Comparison of ENCODE assay signal across 14 cellular contexts in genomic region chr5:14266171-14266570, GRCh38.
DNase-seq lines count a peak whose midpoint lies in the region; ATAC-seq, FAIRE-seq and TF ChIP-seq lines count a peak whose summit lies in the region.
"Had no signal": no experiment of that assay in that cellular context is flagged by ENCODE, and none has a peak within 500 bp of the region (broad histone marks: within the 10 kb centered on the region; RNA-seq: fewer than 3 reads in every experiment).

No MANE protein-coding gene starts in this region.

- no peaks in the 10 kb centered on the region for H4K20me1 ChIP-seq in GM23338 (replicated peaks; ENCODE audit: insufficient read depth)

- H3K79me2 ChIP-seq in GM23338 (replicated peaks; ENCODE audit: insufficient read depth) (peaks cover 84% of the 10 kb centered on the region), trophoblast cell (ENCODE audit: control insufficient read depth, insufficient read depth, low read length, poor library complexity) (peaks cover 10% of the 10 kb centered on the region)

- ATAC-seq in GM23338 = no peak
- no peak for ATAC-seq in activated CD4-positive, CD25-positive, alpha-beta regulatory T cell treated with anti-CD3 and anti-CD28 coated beads, Interleukin-2, amount 50 U/mL, for 24 hours
- ATAC-seq: left lung had no signal

- H3K4me3 Mint-ChIP-seq in GM23338 = no peak overlapping the region
- no peak overlapping the region for H3K4me3 Mint-ChIP-seq in activated T-helper 2 cell treated with anti-CD3 and anti-CD28 coated beads, Interferon-gamma antibody, Interleukin-2, Interleukin-4, amounts not matched to agents 10 μg/mL and 5 μg/mL and 100 μg/mL, durations not matched to agents 14 hours and 24 hours and 36 hours (ENCODE audit: low read depth)
- H3K4me3 Mint-ChIP-seq: T-helper 1 cell treated with Interleukin-12 subunit alpha and Interleukin-12 subunit beta and Interleukin-4 antibody, amounts not matched to agents 30 μg/mL and 1 μg/mL, for 36 hours had no signal

- H3K27me3 ChIP-seq in GM23338 (ENCODE audit: insufficient read depth) (no peaks in the 10 kb centered on the region), esophagus muscularis mucosa (no peaks in the 10 kb centered on the region), trophoblast cell (ENCODE audit: insufficient read depth, low read length) (no peaks in the 10 kb centered on the region)
- H3K27me3 ChIP-seq: left lung had no signal

- H3K4me1 Mint-ChIP-seq in GM23338 = peaks cover 71% of the 10 kb centered on the region
- H3K4me1 Mint-ChIP-seq in activated T-helper 2 cell treated with anti-CD3 and anti-CD28 coated beads, Interferon-gamma antibody, Interleukin-2, Interleukin-4, amounts not matched to agents 10 μg/mL and 5 μg/mL and 100 μg/mL, durations not matched to agents 14 hours and 24 hours and 36 hours (ENCODE audit: low read depth) = peaks cover 13% of the 10 kb centered on the region

- peaks cover 23% of the 10 kb centered on the region for H3K79me1 ChIP-seq in trophoblast cell (ENCODE audit: low read length)

- H3K36me3 Mint-ChIP-seq in GM23338 (ENCODE audit: low read depth) = no peaks in the 10 kb centered on the region
- H3K36me3 Mint-ChIP-seq in activated T-helper 2 cell treated with anti-CD3 and anti-CD28 coated beads, Interferon-gamma antibody, Interleukin-2, Interleukin-4, amounts not matched to agents 10 μg/mL and 5 μg/mL and 100 μg/mL, durations not matched to agents 14 hours and 24 hours and 36 hours (ENCODE audit: low read depth) = no peaks in the 10 kb centered on the region

- 77% methylated on average over 4 of the region's 4 CpGs for WGBS in esophagus muscularis mucosa
- WGBS in trophoblast cell (ENCODE audit: extremely low coverage, insufficient coverage, insufficient read length) = no CpG with 5 or more reads among the region's 4 CpGs

- H3F3A ChIP-seq in GM23338 (replicated peaks; ENCODE audit: low read depth) = peaks cover 5% of the 10 kb centered on the region; the same call in 1 of the 2 replicates

- H3K9me3 Mint-ChIP-seq in GM23338 = no peaks in the 10 kb centered on the region
- no peaks in the 10 kb centered on the region for H3K9me3 Mint-ChIP-seq in activated T-helper 2 cell treated with anti-CD3 and anti-CD28 coated beads, Interferon-gamma antibody, Interleukin-2, Interleukin-4, amounts not matched to agents 10 μg/mL and 5 μg/mL and 100 μg/mL, durations not matched to agents 14 hours and 24 hours and 36 hours
- H3K9me3 Mint-ChIP-seq: T-helper 1 cell treated with Interleukin-12 subunit alpha and Interleukin-12 subunit beta and Interleukin-4 antibody, amounts not matched to agents 30 μg/mL and 1 μg/mL, for 36 hours had no signal

- H2AFZ ChIP-seq in GM23338 (no peak overlapping the region), trophoblast cell (ENCODE audit: insufficient read depth, low read length, poor library complexity) (no peak overlapping the region)

- H4K8ac ChIP-seq in trophoblast cell (ENCODE audit: low read depth, low read length) = peak overlapping the region; percentile 71

- peaks cover 10% of the 10 kb centered on the region for H3K27me3 Mint-ChIP-seq in GM23338 (ENCODE audit: insufficient read depth, low read depth, poor library complexity)
- peaks cover 27% of the 10 kb centered on the region for H3K27me3 Mint-ChIP-seq in activated T-helper 2 cell treated with anti-CD3 and anti-CD28 coated beads, Interferon-gamma antibody, Interleukin-2, Interleukin-4, amounts not matched to agents 10 μg/mL and 5 μg/mL and 100 μg/mL, durations not matched to agents 14 hours and 24 hours and 36 hours (ENCODE audit: low read depth)

- H3K23ac ChIP-seq in trophoblast cell (ENCODE audit: low read length) = no peak overlapping the region

- no peak overlapping the region for H3K27ac Mint-ChIP-seq in GM23338
- H3K27ac Mint-ChIP-seq in activated T-helper 2 cell treated with anti-CD3 and anti-CD28 coated beads, Interferon-gamma antibody, Interleukin-2, Interleukin-4, amounts not matched to agents 10 μg/mL and 5 μg/mL and 100 μg/mL, durations not matched to agents 14 hours and 24 hours and 36 hours = no peak overlapping the region
- H3K27ac Mint-ChIP-seq: T-helper 1 cell treated with Interleukin-12 subunit alpha and Interleukin-12 subunit beta and Interleukin-4 antibody, amounts not matched to agents 30 μg/mL and 1 μg/mL, for 36 hours had no signal

- peak overlapping the region; percentile 91 for H3K4ac ChIP-seq in trophoblast cell (ENCODE audit: low read depth, low read length)

- no peaks in the 10 kb centered on the region for H3K9me2 ChIP-seq in GM23338 (ENCODE audit: insufficient read depth)

- peak overlapping the region; percentile 99 for H2BK120ac ChIP-seq in trophoblast cell (ENCODE audit: insufficient read depth, low read length, poor library complexity)

- H3K27ac ChIP-seq in GM23338 (ENCODE audit: low read depth) = peak overlapping the region; percentile 16; the same call in 1 of the 2 replicates
- peak overlapping the region; percentile 40 to 73 (median 67) for H3K27ac ChIP-seq in esophagus muscularis mucosa (replicated peaks in 1 of 4)
- H3K27ac ChIP-seq in trophoblast cell (ENCODE audit: low read depth, low read length) = peak overlapping the region; percentile 63
- H3K27ac ChIP-seq: left lung had no signal

- no peak for TF ChIP-seq EP300 in esophagus muscularis mucosa (IDR thresholded peaks at IDR 0.05)

- no peak overlapping the region for H3K4me3 ChIP-seq in GM23338
- no peak overlapping the region for H3K4me3 ChIP-seq in esophagus muscularis mucosa
- no peak overlapping the region for H3K4me3 ChIP-seq in trophoblast cell (ENCODE audit: low read depth, low read length)
- H3K4me3 ChIP-seq: left lung had no signal

- peak overlapping the region; percentile 73 for H3K14ac ChIP-seq in trophoblast cell (ENCODE audit: low read length)

- H2BK5ac ChIP-seq in trophoblast cell (ENCODE audit: low read depth, low read length, poor library complexity) = peak overlapping the region; percentile 92

- no peak overlapping the region for H4K12ac ChIP-seq in trophoblast cell (ENCODE audit: low read depth, low read length)

- H3K18ac ChIP-seq in trophoblast cell (ENCODE audit: low read length) = peak overlapping the region; percentile 25

- H2AK5ac ChIP-seq in trophoblast cell (ENCODE audit: low read length) = peak overlapping the region; percentile 88

- no peak overlapping the region for H3K9ac ChIP-seq in trophoblast cell (ENCODE audit: low read length)

- H2BK12ac ChIP-seq in trophoblast cell (ENCODE audit: low read length) = peak overlapping the region; percentile 78

- H3K4me1 ChIP-seq in GM23338 (ENCODE audit: insufficient read depth) (peaks cover 66% of the 10 kb centered on the region), esophagus muscularis mucosa (peaks cover 63 to 83% (median 76%) of the 10 kb centered on the region in 4 donors), trophoblast cell (ENCODE audit: control insufficient read depth in 1 of 2, insufficient read depth in 2 of 2, low read length in 2 of 2) (peaks cover 35 to 42% of the 10 kb centered on the region in 2 experiments)

- FAIRE-seq in RCC 7860 (lab: Jason Lieb, UNC) = no peak

- intact Hi-C loops in esophagus muscularis mucosa (cut with DNase I) = no loop called here
- intact Hi-C loops in activated T-helper 2 cell treated with anti-CD3 and anti-CD28 coated beads, Interferon-gamma antibody, Interleukin-2, Interleukin-4, amounts not matched to agents 10 μg/mL and 5 μg/mL and 100 μg/mL, durations not matched to agents 14 hours and 24 hours and 36 hours (cut with micrococcal nuclease) = loop anchor here (10.0 kb wide), 1 partner anchor 121 kb away; the partner anchor contains the start of gene TRIO

- TF ChIP-seq POLR2A in esophagus muscularis mucosa (IDR thresholded peaks at IDR 0.05; ENCODE audit: low read depth) = no peak

- H3K36me3 ChIP-seq in GM23338 (ENCODE audit: insufficient read depth) (no peaks in the 10 kb centered on the region), esophagus muscularis mucosa (peaks cover 0 to 5% (median 3%) of the 10 kb centered on the region in 4 donors), trophoblast cell (ENCODE audit: control insufficient read depth in 1 of 2, insufficient read depth in 2 of 2, low read length in 2 of 2) (peaks cover under 1% of the 10 kb centered on the region in 2 experiments)

- H4K91ac ChIP-seq in trophoblast cell (ENCODE audit: low read depth, low read length) = peak overlapping the region; percentile 58

- H3K9me3 ChIP-seq in esophagus muscularis mucosa = no peaks in the 10 kb centered on the region
- no peaks in the 10 kb centered on the region for H3K9me3 ChIP-seq in trophoblast cell (ENCODE audit: insufficient read depth, low read depth, low read length)
- H3K9me3 ChIP-seq: left lung had no signal

- no peak for DNase-seq in GM23338 (ENCODE audit: low spot score)
- DNase-seq in RCC 7860 (ENCODE audit: low spot score) = peak; percentile 76
- DNase-seq in esophagus muscularis mucosa (ENCODE audit: extremely low spot score) = no peak
- peak in 1 of 2 donors; percentile 50 for DNase-seq in trophoblast cell
- DNase-seq in NCI-H524 (lab: John Stamatoyannopoulos, UW) = no peak
- DNase-seq in activated T-helper 2 cell treated with anti-CD3 and anti-CD28 coated beads, Interferon-gamma antibody, Interleukin-2, Interleukin-4, amounts not matched to agents 10 μg/mL and 5 μg/mL and 100 μg/mL, durations not matched to agents 14 hours and 24 hours and 36 hours (ENCODE audit: low spot score) = no peak
- DNase-seq: activated CD4-positive, alpha-beta T cell treated with anti-CD3 and anti-CD28 coated beads, Interleukin-2, amount 50 U/mL, for 1 hour; COR-L47; effector CD8-positive, alpha-beta T cell; left lung; NCI-H2227 treated with DMSO at 0.1 percent for 48 hours; OCI-M1 had no signal

- H3K4me2 ChIP-seq in GM23338 (no peak overlapping the region), trophoblast cell (ENCODE audit: low read length) (no peak overlapping the region)

- TF ChIP-seq CTCF in GM23338 (conservative IDR thresholded peaks at IDR 0.05; ENCODE audit: low read depth in 2 of 2) (no peak), esophagus muscularis mucosa (IDR thresholded peaks at IDR 0.05) (no peak)

TF ChIP-seq in GM23338, 12 proteins besides CTCF, POLR2A, EP300 and RAD21 (continues in another document):
- TF ChIP-seq NANOG (IDR thresholded peaks at IDR 0.05; ENCODE audit: borderline replicate concordance) (no peak), ETS1 (IDR thresholded peaks at IDR 0.05) (no peak), STAT1 (IDR thresholded peaks at IDR 0.05; ENCODE audit: unreplicated experiment) (no peak), POLR2AphosphoS5 (IDR thresholded peaks at IDR 0.05; ENCODE audit: low read depth) (no peak), EZH2 (IDR thresholded peaks at IDR 0.05; ENCODE audit: low read depth, unreplicated experiment) (no peak)

Comparison
In these comparisons a context has a peak if more than half of its experiments do, and no peak if none do; other contexts are left out.
1. H3K27ac ChIP-seq: peak in every context shown above with its lines; median percentile 67 in esophagus muscularis mucosa; 63 in trophoblast cell; 16 in GM23338.